4 cellular contexts compared by ENCODE assay signal in genomic region chrX:151701071-151701470, GRCh38. TPM values are rescaled to one million over a fixed set of nuclear protein-coding genes. Genes with fewer than 3 reads are reported as not detected.
"Had no signal": no experiment of that assay in that cellular context is flagged by ENCODE, and none has a peak within 500 bp of the region (broad histone marks: within the 10 kb centered on the region; RNA-seq: fewer than 3 reads in every experiment).

No MANE protein-coding gene starts in this region.

- ATAC-seq: GM12878 had no signal

- H3K4me3 ChIP-seq: GM12878 had no signal

- DNase-seq: GDM1, GF-D8 had no signal

RNA-seq across cellular contexts. Expression of gene PRRG3, which starts 5.8 kb away (rescaled TPM):
- total RNA-seq: G401, GM12878 had no signal

RNA-seq across cellular contexts. Expression of gene FATE1, which starts 14.8 kb away (rescaled TPM):
- total RNA-seq: G401, GM12878 had no signal

RNA-seq across cellular contexts. Expression of gene CNGA2, which starts 33.5 kb away (rescaled TPM):
- total RNA-seq: G401, GM12878 had no signal
- polyA plus RNA-seq: GM12878 had no signal
